30 cellular contexts compared by ENCODE assay signal in genomic region chr9:127662617-127663016, GRCh38. TPM values are rescaled to one million over a fixed set of nuclear protein-coding genes. Genes with fewer than 3 reads are reported as not detected.
"Had no signal": no experiment of that assay in that cellular context is flagged by ENCODE, and none has a peak within 500 bp of the region (broad histone marks: within the 10 kb centered on the region; RNA-seq: fewer than 3 reads in every experiment).

No MANE protein-coding gene starts in this region.

- DNase-seq: activated CD4-positive, alpha-beta memory T cell treated with anti-CD3 and anti-CD28 coated beads, Interleukin-2, amount 10 ng/mL, durations not matched to agents 7 days and 5 days; activated CD4-positive, alpha-beta T cell treated with anti-CD3 and anti-CD28 coated beads, Interleukin-2, amount 10 ng/mL, durations not matched to agents 24 days and 14 days; activated effector memory CD4-positive, alpha-beta T cell treated with Interleukin-2 at 50 U/mL for 16 hours; activated naive CD4-positive, alpha-beta T cell treated with anti-CD3 and anti-CD28 coated beads for 36 hours; activated naive CD8-positive, alpha-beta T cell treated with anti-CD3 and anti-CD28 coated beads, Interleukin-2, amount 10 ng/mL, durations not matched to agents 7 days and 5 days; activated T-cell treated with anti-CD3 and anti-CD28 coated beads, Interleukin-2, amount 50 U/mL, for 72 hours; amygdala; body of pancreas; effector memory CD8-positive, alpha-beta T cell; hippocampal formation; kidney glomerular epithelial cell; left ventricle myocardium inferior; spleen; stimulated activated CD4-positive, alpha-beta T cell treated with anti-CD3 and anti-CD28 coated beads, Interleukin-4, amount 100 ng/mL, for 24 hours; stimulated activated naive CD4-positive, alpha-beta T cell treated with Interleukin-2 at 50 U/mL for 16 hours; SW 1271; T-helper 17 cell; tibial artery had no signal

- H3K4me3 Mint-ChIP-seq: activated CD4-positive, alpha-beta memory T cell treated with anti-CD3 and anti-CD28 coated beads, Interleukin-2, amount 10 ng/mL, durations not matched to agents 7 days and 5 days; activated CD4-positive, alpha-beta T cell treated with anti-CD3 and anti-CD28 coated beads, Interleukin-2, amount 10 ng/mL, durations not matched to agents 24 days and 14 days; activated naive CD4-positive, alpha-beta T cell treated with anti-CD3 and anti-CD28 coated beads for 36 hours; activated naive CD8-positive, alpha-beta T cell treated with anti-CD3 and anti-CD28 coated beads, Interleukin-2, amount 10 ng/mL, durations not matched to agents 7 days and 5 days; activated T-cell treated with anti-CD3 and anti-CD28 coated beads, Interleukin-2, amount 50 U/mL, for 72 hours; effector memory CD8-positive, alpha-beta T cell; neural progenitor cell; T-helper 17 cell had no signal

- H3K27me3 Mint-ChIP-seq: activated CD4-positive, alpha-beta memory T cell treated with anti-CD3 and anti-CD28 coated beads, Interleukin-2, amount 10 ng/mL, durations not matched to agents 7 days and 5 days; activated CD4-positive, alpha-beta T cell treated with anti-CD3 and anti-CD28 coated beads, Interleukin-2, amount 10 ng/mL, durations not matched to agents 24 days and 14 days; activated naive CD8-positive, alpha-beta T cell treated with anti-CD3 and anti-CD28 coated beads, Interleukin-2, amount 10 ng/mL, durations not matched to agents 7 days and 5 days; progenitor cell of endocrine pancreas had no signal

- ATAC-seq: activated CD4-positive, CD25-positive, alpha-beta regulatory T cell treated with anti-CD3 and anti-CD28 coated beads, Interleukin-2, amount 50 U/mL, for 24 hours; activated T-cell treated with anti-CD3 and anti-CD28 coated beads, Interleukin-2, amount 50 U/mL, for 72 hours; body of pancreas; effector memory CD8-positive, alpha-beta T cell; T-helper 17 cell had no signal

- H3K36me3 ChIP-seq: neural progenitor cell had no signal

- H3K9me3 ChIP-seq: body of pancreas, esophagus muscularis mucosa, left ventricle myocardium inferior, spleen, tibial artery had no signal

- H3K4me1 Mint-ChIP-seq: activated CD4-positive, alpha-beta memory T cell treated with anti-CD3 and anti-CD28 coated beads, Interleukin-2, amount 10 ng/mL, durations not matched to agents 7 days and 5 days; activated CD4-positive, alpha-beta T cell treated with anti-CD3 and anti-CD28 coated beads, Interleukin-2, amount 10 ng/mL, durations not matched to agents 24 days and 14 days; activated naive CD8-positive, alpha-beta T cell treated with anti-CD3 and anti-CD28 coated beads, Interleukin-2, amount 10 ng/mL, durations not matched to agents 7 days and 5 days; T-helper 17 cell had no signal

- H3K9me3 Mint-ChIP-seq: activated CD4-positive, alpha-beta memory T cell treated with anti-CD3 and anti-CD28 coated beads, Interleukin-2, amount 10 ng/mL, durations not matched to agents 7 days and 5 days; activated CD4-positive, alpha-beta T cell treated with anti-CD3 and anti-CD28 coated beads, Interleukin-2, amount 10 ng/mL, durations not matched to agents 24 days and 14 days; activated naive CD4-positive, alpha-beta T cell treated with anti-CD3 and anti-CD28 coated beads for 36 hours; activated naive CD8-positive, alpha-beta T cell treated with anti-CD3 and anti-CD28 coated beads, Interleukin-2, amount 10 ng/mL, durations not matched to agents 7 days and 5 days; activated T-cell treated with anti-CD3 and anti-CD28 coated beads, Interleukin-2, amount 50 U/mL, for 72 hours; effector memory CD8-positive, alpha-beta T cell; neural progenitor cell had no signal

- H3K27ac ChIP-seq: body of pancreas, esophagus muscularis mucosa, left ventricle myocardium inferior, neural progenitor cell, spleen, tibial artery had no signal

- H3K27me3 ChIP-seq: body of pancreas, esophagus muscularis mucosa, neural progenitor cell, spleen, tibial artery had no signal

- H3K4me3 ChIP-seq: body of pancreas, esophagus muscularis mucosa, left ventricle myocardium inferior, neural progenitor cell, spleen, tibial artery had no signal

- H3K27ac Mint-ChIP-seq: activated CD4-positive, alpha-beta memory T cell treated with anti-CD3 and anti-CD28 coated beads, Interleukin-2, amount 10 ng/mL, durations not matched to agents 7 days and 5 days; activated CD4-positive, alpha-beta T cell treated with anti-CD3 and anti-CD28 coated beads, Interleukin-2, amount 10 ng/mL, durations not matched to agents 24 days and 14 days; activated naive CD4-positive, alpha-beta T cell treated with anti-CD3 and anti-CD28 coated beads for 36 hours; activated naive CD8-positive, alpha-beta T cell treated with anti-CD3 and anti-CD28 coated beads, Interleukin-2, amount 10 ng/mL, durations not matched to agents 7 days and 5 days; activated T-cell treated with anti-CD3 and anti-CD28 coated beads, Interleukin-2, amount 50 U/mL, for 72 hours; effector memory CD8-positive, alpha-beta T cell; neural progenitor cell; progenitor cell of endocrine pancreas; T-helper 17 cell had no signal

- H3K4me1 ChIP-seq: body of pancreas, esophagus muscularis mucosa, tibial artery had no signal

RNA-seq across cellular contexts. Expression of gene CFAP157, which starts 44.2 kb away (rescaled TPM):
- total RNA-seq: activated CD4-positive, alpha-beta memory T cell treated with anti-CD3 and anti-CD28 coated beads, Interleukin-2, amount 10 ng/mL, durations not matched to agents 7 days and 5 days; activated CD4-positive, alpha-beta T cell treated with anti-CD3 and anti-CD28 coated beads, Interleukin-2, amount 10 ng/mL, durations not matched to agents 24 days and 14 days; activated T-cell treated with anti-CD3 and anti-CD28 coated beads, Interleukin-2, amount 50 U/mL, for 72 hours; cardiac septum; dermis microvascular lymphatic vessel endothelial cell; frontal cortex; left ventricle myocardium inferior; lung microvascular endothelial cell; mononuclear cell; osteoblast; subcutaneous adipose tissue; urinary bladder had no signal

RNA-seq across cellular contexts. Expression of gene TTC16, which starts 53.3 kb away (rescaled TPM):
- total RNA-seq: activated CD4-positive, alpha-beta T cell treated with anti-CD3 and anti-CD28 coated beads, Interleukin-2, amount 10 ng/mL, durations not matched to agents 24 days and 14 days; dermis microvascular lymphatic vessel endothelial cell; frontal cortex; lung microvascular endothelial cell; urinary bladder had no signal
- polyA plus RNA-seq: urinary bladder had no signal
